ENCODE assay signal across 1 cellular context in the genomic region with DNA sequence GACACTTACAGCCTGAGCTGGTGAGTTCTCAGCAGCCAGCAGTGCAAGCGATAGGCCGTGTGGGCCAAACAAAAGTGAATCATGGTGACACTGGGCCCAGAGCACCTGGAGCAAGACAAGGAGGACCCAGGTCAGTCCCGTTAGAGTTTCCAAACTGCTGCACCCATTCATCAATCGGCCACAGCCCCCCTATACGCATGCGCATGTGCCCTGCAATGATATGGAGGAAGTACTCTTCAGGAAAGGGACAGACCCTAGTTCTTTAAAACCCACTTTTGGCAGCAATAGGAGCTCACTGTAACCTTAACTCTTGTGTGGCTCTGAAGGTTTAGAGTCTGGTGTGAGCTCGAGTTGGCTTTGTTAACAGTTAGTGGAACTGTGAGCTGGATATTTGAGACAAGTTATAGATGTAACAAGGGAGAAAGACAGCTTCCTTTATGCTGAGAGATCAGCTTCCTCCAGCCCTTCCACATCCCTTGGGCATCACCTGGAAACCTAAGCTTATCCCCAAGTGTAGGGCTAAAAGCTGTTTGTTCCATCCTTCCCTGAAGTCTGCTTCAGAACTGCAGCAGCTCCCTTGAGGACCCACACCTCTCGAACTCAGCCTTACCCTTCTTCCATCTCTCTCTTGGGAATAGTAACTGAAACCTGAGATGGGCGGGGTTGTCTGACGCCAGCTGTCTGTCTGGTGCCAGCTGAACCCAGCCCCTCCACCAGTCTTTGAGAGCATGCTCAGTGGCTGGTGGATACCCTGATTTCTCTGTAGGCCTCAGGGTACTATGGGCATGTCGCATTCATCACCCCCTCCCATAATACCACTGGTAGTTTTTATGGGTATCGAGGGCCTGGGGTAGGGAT.
TF ChIP-seq lines count a peak whose summit lies in the region.

No MANE protein-coding gene starts in this region.

TF ChIP-seq in GM12878, 131 proteins besides CTCF, POLR2A, EP300 and RAD21:
- no peak for TF ChIP-seq MXI1 (IDR thresholded peaks at IDR 0.05; ENCODE audit: low read depth, low read length)
- TF ChIP-seq ATF7 (IDR thresholded peaks at IDR 0.05; ENCODE audit: low read depth): no peak
- TF ChIP-seq ZNF207 (IDR thresholded peaks at IDR 0.05; ENCODE audit: borderline replicate concordance): no peak
- TF ChIP-seq NKRF (conservative IDR thresholded peaks at IDR 0.05): no peak
- no peak for TF ChIP-seq E2F4 (IDR thresholded peaks at IDR 0.05; ENCODE audit: low read depth, low read length)
- no peak for TF ChIP-seq KAT2A (conservative IDR thresholded peaks at IDR 0.05; ENCODE audit: control insufficient read depth, low read depth, low read length)
- TF ChIP-seq TCF7 (IDR thresholded peaks at IDR 0.05; ENCODE audit: borderline replicate concordance): no peak
- TF ChIP-seq BHLHE40 (IDR thresholded peaks at IDR 0.05; ENCODE audit: borderline replicate concordance in 1 of 2, low read depth in 2 of 2, low read length in 1 of 2): peak in 1 of 2 experiments; percentile 7; a peak in 1 of 4 replicates
- TF ChIP-seq, protein P1, sequence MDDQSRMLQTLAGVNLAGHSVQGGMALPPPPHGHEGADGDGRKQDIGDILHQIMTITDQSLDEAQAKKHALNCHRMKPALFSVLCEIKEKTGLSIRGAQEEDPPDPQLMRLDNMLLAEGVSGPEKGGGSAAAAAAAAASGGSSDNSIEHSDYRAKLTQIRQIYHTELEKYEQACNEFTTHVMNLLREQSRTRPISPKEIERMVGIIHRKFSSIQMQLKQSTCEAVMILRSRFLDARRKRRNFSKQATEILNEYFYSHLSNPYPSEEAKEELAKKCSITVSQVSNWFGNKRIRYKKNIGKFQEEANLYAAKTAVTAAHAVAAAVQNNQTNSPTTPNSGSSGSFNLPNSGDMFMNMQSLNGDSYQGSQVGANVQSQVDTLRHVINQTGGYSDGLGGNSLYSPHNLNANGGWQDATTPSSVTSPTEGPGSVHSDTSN (IDR thresholded peaks at IDR 0.05; ENCODE audit: insufficient replicate concordance, low read depth, low read length): peak; percentile 63
- TF ChIP-seq HDAC6 (IDR thresholded peaks at IDR 0.05; ENCODE audit: unreplicated experiment): no peak
- TF ChIP-seq PKNOX1 (IDR thresholded peaks at IDR 0.05): peak; percentile 83
- TF ChIP-seq NRF1 (conservative IDR thresholded peaks at IDR 0.05; ENCODE audit: low read depth, low read length): peak; percentile 35; the same call in 1 of the 2 replicates
- no peak for TF ChIP-seq ZNF217 (IDR thresholded peaks at IDR 0.05)
- peak; percentile 23; the same call in 1 of the 2 replicates for TF ChIP-seq TAF1 (IDR thresholded peaks at IDR 0.05; ENCODE audit: borderline replicate concordance, low read depth, low read length)
- TF ChIP-seq MEF2B (IDR thresholded peaks at IDR 0.05; ENCODE audit: partially characterized antibody, poor library complexity, severe bottlenecking): peak; percentile 83
- TF ChIP-seq, protein P2, sequence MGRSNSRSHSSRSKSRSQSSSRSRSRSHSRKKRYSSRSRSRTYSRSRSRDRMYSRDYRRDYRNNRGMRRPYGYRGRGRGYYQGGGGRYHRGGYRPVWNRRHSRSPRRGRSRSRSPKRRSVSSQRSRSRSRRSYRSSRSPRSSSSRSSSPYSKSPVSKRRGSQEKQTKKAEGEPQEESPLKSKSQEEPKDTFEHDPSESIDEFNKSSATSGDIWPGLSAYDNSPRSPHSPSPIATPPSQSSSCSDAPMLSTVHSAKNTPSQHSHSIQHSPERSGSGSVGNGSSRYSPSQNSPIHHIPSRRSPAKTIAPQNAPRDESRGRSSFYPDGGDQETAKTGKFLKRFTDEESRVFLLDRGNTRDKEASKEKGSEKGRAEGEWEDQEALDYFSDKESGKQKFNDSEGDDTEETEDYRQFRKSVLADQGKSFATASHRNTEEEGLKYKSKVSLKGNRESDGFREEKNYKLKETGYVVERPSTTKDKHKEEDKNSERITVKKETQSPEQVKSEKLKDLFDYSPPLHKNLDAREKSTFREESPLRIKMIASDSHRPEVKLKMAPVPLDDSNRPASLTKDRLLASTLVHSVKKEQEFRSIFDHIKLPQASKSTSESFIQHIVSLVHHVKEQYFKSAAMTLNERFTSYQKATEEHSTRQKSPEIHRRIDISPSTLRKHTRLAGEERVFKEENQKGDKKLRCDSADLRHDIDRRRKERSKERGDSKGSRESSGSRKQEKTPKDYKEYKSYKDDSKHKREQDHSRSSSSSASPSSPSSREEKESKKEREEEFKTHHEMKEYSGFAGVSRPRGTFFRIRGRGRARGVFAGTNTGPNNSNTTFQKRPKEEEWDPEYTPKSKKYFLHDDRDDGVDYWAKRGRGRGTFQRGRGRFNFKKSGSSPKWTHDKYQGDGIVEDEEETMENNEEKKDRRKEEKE (IDR thresholded peaks at IDR 0.05): no peak
TF ChIP-seq in GM12878: peak in this region for 6.
